Comparison of ENCODE assay signal across 9 cellular contexts in the genomic region with DNA sequence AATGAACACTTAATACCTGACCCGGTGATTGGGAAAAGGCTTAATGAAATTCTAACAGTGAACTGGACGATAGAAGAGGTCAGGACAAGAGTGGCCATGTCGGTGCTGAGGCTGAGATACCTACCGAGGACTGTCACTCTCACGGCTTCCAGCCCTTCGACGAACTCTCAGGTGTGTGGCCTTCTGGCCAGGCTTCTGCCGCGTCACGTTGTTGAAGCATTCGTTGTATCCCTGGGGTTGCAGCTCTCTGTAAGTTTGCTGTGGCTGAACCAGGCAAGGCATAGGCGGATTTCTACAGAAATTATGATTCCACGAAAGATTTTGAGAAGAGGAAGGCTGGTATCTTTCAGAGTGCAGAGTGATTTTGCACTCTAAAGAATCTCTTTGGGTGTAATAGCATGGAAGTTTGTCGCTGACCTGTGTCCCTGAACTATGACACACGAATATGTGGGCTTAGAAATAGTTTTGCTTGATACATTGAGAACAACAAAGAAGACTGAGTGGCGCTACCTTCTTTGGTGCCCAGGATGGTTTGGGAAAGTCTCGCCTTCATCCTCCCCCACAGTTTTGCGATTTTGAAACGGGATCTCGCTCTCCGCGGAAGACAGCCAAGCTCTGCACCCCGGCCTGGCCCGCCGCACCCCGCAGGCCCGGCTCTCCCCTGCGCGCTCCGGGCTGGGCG. TPM values are rescaled to one million over a fixed set of nuclear protein-coding genes. Genes with fewer than 3 reads are reported as not detected.
DNase-seq lines count a peak whose midpoint lies in the region; TF ChIP-seq lines count a peak whose summit lies in the region.
"Had no signal": no experiment of that assay in that cellular context is flagged by ENCODE, and none has a peak within 500 bp of the region (broad histone marks: within the 10 kb centered on the region; RNA-seq: fewer than 3 reads in every experiment).

No MANE protein-coding gene starts in this region.

- peaks cover 5% of the 10 kb centered on the region for H3K4me1 Mint-ChIP-seq in glutamatergic neuron (ENCODE audit: low read depth, unreplicated experiment)

- no peaks in the 10 kb centered on the region for H3K9me3 ChIP-seq in smooth muscle cell (replicated peaks; ENCODE audit: low read depth)

- H3K4me1 ChIP-seq in smooth muscle cell (ENCODE audit: low read depth) = no peaks in the 10 kb centered on the region

- H3K79me2 ChIP-seq in smooth muscle cell (ENCODE audit: low read depth) = no peaks in the 10 kb centered on the region

- H3K27me3 Mint-ChIP-seq in glutamatergic neuron (ENCODE audit: unreplicated experiment) = no peaks in the 10 kb centered on the region

- peak overlapping the region; percentile 99 for H3K4me2 ChIP-seq in smooth muscle cell

- peak overlapping the region; percentile 69 for H3K4me3 ChIP-seq in smooth muscle cell

- no peaks in the 10 kb centered on the region for H4K20me1 ChIP-seq in smooth muscle cell (ENCODE audit: low read depth)

- peak; percentile 57 for DNase-seq in DMS53 (lab: John Stamatoyannopoulos, UW)
- DNase-seq in DMS53 treated with DMSO at 0.1 percent for 48 hours (lab: John Stamatoyannopoulos, UW; ENCODE audit: unreplicated experiment) = no peak
- DNase-seq in glutamatergic neuron = no peak
- DNase-seq in smooth muscle cell (lab: John Stamatoyannopoulos, UW; ENCODE audit: unreplicated experiment) = no peak
- no peak for DNase-seq in NCI-H2107 treated with DMSO at 0.1 percent for 48 hours (lab: John Stamatoyannopoulos, UW; ENCODE audit: unreplicated experiment)
- no peak for DNase-seq in OCI-M2 (lab: John Stamatoyannopoulos, UW; ENCODE audit: unreplicated experiment)
- DNase-seq in activated effector memory CD4-positive, alpha-beta T cell treated with anti-CD3 and anti-CD28 coated beads, Interleukin-2, amount 50 U/mL, for 16 hours = no peak

- H3K4me3 Mint-ChIP-seq in glutamatergic neuron (ENCODE audit: unreplicated experiment) = peak overlapping the region; percentile 81

- peaks cover 5% of the 10 kb centered on the region for H3K36me3 Mint-ChIP-seq in glutamatergic neuron (ENCODE audit: unreplicated experiment)

- 37% methylated on average over 31 of the region's 31 CpGs for WGBS in smooth muscle cell (ENCODE audit: low lambda C conversion rate)

- H3K9me3 Mint-ChIP-seq in glutamatergic neuron (ENCODE audit: unreplicated experiment) = peaks cover 5% of the 10 kb centered on the region

- H3K27ac Mint-ChIP-seq in glutamatergic neuron (ENCODE audit: unreplicated experiment) = no peak overlapping the region

- H3K27me3 ChIP-seq in smooth muscle cell (ENCODE audit: low read depth) = peaks cover 11% of the 10 kb centered on the region

- H3F3A ChIP-seq in smooth muscle cell (ENCODE audit: low read depth) = no peaks in the 10 kb centered on the region

- peak overlapping the region; percentile 79 for H2AFZ ChIP-seq in smooth muscle cell (ENCODE audit: low read depth)

- H3K27ac ChIP-seq in VCaP (peak overlapping the region; percentile 72), smooth muscle cell (ENCODE audit: low read depth) (no peak overlapping the region)
- H3K27ac ChIP-seq: 22Rv1 had no signal

- H3K9ac ChIP-seq in smooth muscle cell (ENCODE audit: low read depth) = no peak overlapping the region

- no peaks in the 10 kb centered on the region for H3K36me3 ChIP-seq in smooth muscle cell (ENCODE audit: low read depth)

- TF ChIP-seq CTCF in VCaP (conservative IDR thresholded peaks at IDR 0.05) (no peak), glutamatergic neuron (IDR thresholded peaks at IDR 0.05; ENCODE audit: partially characterized antibody, unreplicated experiment) (no peak), smooth muscle cell (IDR thresholded peaks at IDR 0.05; ENCODE audit: borderline replicate concordance, insufficient read depth, poor library complexity, severe bottlenecking) (no peak)

RNA-seq across cellular contexts. Expression of gene EPHX4, which starts 0.4 kb away (rescaled TPM):
- 0.29 TPM for total RNA-seq in glutamatergic neuron (ENCODE audit: unreplicated experiment)
- total RNA-seq in smooth muscle cell = 1.3 TPM in 1 of 2 replicates, not detected in the other
- 0.18 TPM in 1 of 2 replicates, not detected in the other for polyA plus RNA-seq in smooth muscle cell

RNA-seq across cellular contexts. Expression of gene SETSIP, which starts 45.8 kb away (rescaled TPM):
- total RNA-seq in glutamatergic neuron (ENCODE audit: unreplicated experiment) = not detected
- total RNA-seq in smooth muscle cell = not detected in 2 replicates
- polyA plus RNA-seq in smooth muscle cell = not detected in 2 replicates

RNA-seq across cellular contexts. Expression of gene BTBD8, which starts 50.8 kb away (rescaled TPM):
- total RNA-seq in glutamatergic neuron (ENCODE audit: unreplicated experiment) (13.4 TPM), smooth muscle cell (4.9 TPM in 2 replicates)
- polyA plus RNA-seq in smooth muscle cell = 0.57 and 1.6 TPM in 2 replicates
